6 cellular contexts compared by ENCODE assay signal in the genomic region with DNA sequence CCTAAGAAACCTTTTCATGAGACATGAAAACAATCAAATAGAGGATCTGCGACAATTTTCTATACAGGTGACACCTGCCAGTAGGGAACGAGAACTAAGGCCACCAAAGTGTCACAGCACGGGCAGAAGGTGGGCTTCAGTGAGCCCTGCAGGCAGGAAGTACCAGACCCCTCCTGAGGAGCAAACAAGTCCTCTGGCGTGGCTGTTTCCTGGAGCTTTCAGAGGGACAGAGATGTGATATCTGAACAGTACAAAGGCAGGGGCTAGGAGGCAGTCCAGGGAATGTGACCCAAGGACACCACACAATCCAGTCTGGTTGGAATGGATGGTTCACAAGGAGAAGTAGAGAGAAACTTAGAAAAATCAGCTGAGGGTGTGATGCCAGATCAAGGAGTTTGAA.
"Had no signal": no experiment of that assay in that cellular context is flagged by ENCODE, and none has a peak within 500 bp of the region (broad histone marks: within the 10 kb centered on the region; RNA-seq: fewer than 3 reads in every experiment).

No MANE protein-coding gene starts in this region.

- H3K4me3 ChIP-seq: GM23248, HAP-1 had no signal

- H3K4me1 ChIP-seq: HAP-1 had no signal

- H2AFZ ChIP-seq: GM23248 had no signal

- H3K9me3 ChIP-seq: HAP-1 had no signal

- H3K9ac ChIP-seq: GM23248 had no signal

- H3K27ac ChIP-seq: GM23248, HL-60 had no signal

- H3K36me3 ChIP-seq: HAP-1 had no signal

- DNase-seq: GM23248, GOT3, H7, HFFc6 had no signal
